Comparison of ENCODE assay signal across 10 cellular contexts in the genomic region with DNA sequence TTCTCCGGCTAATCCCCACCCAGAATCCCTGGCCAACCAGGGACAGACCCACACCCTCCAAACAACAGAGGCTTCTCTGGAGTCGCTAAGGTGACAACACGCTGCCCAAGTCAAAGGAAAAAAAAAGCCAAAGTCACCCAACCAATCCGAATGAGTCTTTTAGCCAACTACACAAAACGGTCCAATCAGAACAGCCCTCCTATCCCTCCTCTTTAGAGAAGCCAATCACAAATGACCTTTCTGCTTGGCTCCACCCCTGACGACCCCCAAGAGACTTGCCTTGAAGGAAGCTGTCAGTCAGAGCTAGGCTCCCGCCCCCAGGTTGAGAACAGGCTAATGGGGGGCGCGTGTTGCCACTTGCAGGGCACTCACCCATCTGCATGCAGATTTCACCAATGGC. TPM values are rescaled to one million over a fixed set of nuclear protein-coding genes. Genes with fewer than 3 reads are reported as not detected.
DNase-seq lines count a peak whose midpoint lies in the region; ATAC-seq, FAIRE-seq and TF ChIP-seq lines count a peak whose summit lies in the region.
"Had no signal": no experiment of that assay in that cellular context is flagged by ENCODE, and none has a peak within 500 bp of the region (broad histone marks: within the 10 kb centered on the region; RNA-seq: fewer than 3 reads in every experiment).

No MANE protein-coding gene starts in this region.

- no peak for TF ChIP-seq POLR2A in breast epithelium (IDR thresholded peaks at IDR 0.05)
- TF ChIP-seq POLR2A in GM12891 (IDR thresholded peaks at IDR 0.05; ENCODE audit: low read depth, low read length), result no peak

- CTCF ChIA-PET in MCF 10A (lab: Yijun Ruan, JAX), result interaction anchor here (0.6 to 1.3 kb wide), 4 partner anchors 26 to 1302 kb away, joined by 3 to 4 read pairs (median 3); no protein-coding TSS in a partner anchor

- H3K4me1 Mint-ChIP-seq in MCF 10A (ENCODE audit: insufficient read depth, unreplicated experiment), result peaks cover 3% of the 10 kb centered on the region
- H3K4me1 Mint-ChIP-seq: stimulated activated memory B cell treated with anti-CD40 and anti-IgM and Interleukin-4, amounts not matched to agents 10 μg/mL and 1 μg/mL and 100 μg/mL, for 72 hours had no signal

- H3K4me3 Mint-ChIP-seq in MCF 10A (ENCODE audit: unreplicated experiment), result no peak overlapping the region
- H3K4me3 Mint-ChIP-seq: stimulated activated memory B cell treated with anti-CD40 and anti-IgM and Interleukin-4, amounts not matched to agents 10 μg/mL and 1 μg/mL and 100 μg/mL, for 72 hours had no signal

- POLR2A ChIA-PET in MCF 10A (lab: Yijun Ruan, JAX), result no interaction called here

- H3K27me3 Mint-ChIP-seq in MCF 10A (ENCODE audit: insufficient read depth, unreplicated experiment), result no peaks in the 10 kb centered on the region
- H3K27me3 Mint-ChIP-seq: naive B cell; stimulated activated memory B cell treated with anti-CD40 and anti-IgM and Interleukin-4, amounts not matched to agents 10 μg/mL and 1 μg/mL and 100 μg/mL, for 72 hours had no signal

- no peak for FAIRE-seq in GM12891 (lab: Jason Lieb, UNC)

- peak; percentile 63 for ATAC-seq in stimulated activated naive CD8-positive, alpha-beta T cell treated with anti-CD3 and anti-CD28 coated beads, Interleukin-15, Interleukin-2, amounts not matched to agents 100 U/mL and 50 U/mL, for 24 hours
- ATAC-seq in GM19467 (IDR thresholded peaks at IDR 0.05; ENCODE audit: unreplicated experiment), result no peak
- ATAC-seq: stimulated activated memory B cell treated with anti-CD40 and anti-IgM and Interleukin-4, amounts not matched to agents 10 μg/mL and 1 μg/mL and 100 μg/mL, for 72 hours had no signal

- H3K4me3 ChIP-seq in breast epithelium (no peak overlapping the region), cardiac fibroblast (replicated peaks in 1 of 2; ENCODE audit: low read depth in 2 of 2, low read length in 2 of 2) (no peak overlapping the region)

- peaks cover 36% of the 10 kb centered on the region for H3K36me3 ChIP-seq in breast epithelium

- TF ChIP-seq CTCF in MCF 10A (IDR thresholded peaks at IDR 0.05; ENCODE audit: unreplicated experiment), result no peak
- TF ChIP-seq CTCF in breast epithelium (IDR thresholded peaks at IDR 0.05), result no peak
- TF ChIP-seq CTCF in cardiac fibroblast (IDR thresholded peaks at IDR 0.05; ENCODE audit: low read depth, low read length), result no peak

- no TSS peak for BruUV-seq in MCF 10A (replicated peaks; lab: Mats Ljungman, UMichigan)

- H3K9me3 Mint-ChIP-seq in MCF 10A (ENCODE audit: unreplicated experiment), result no peaks in the 10 kb centered on the region
- H3K9me3 Mint-ChIP-seq: naive B cell; stimulated activated memory B cell treated with anti-CD40 and anti-IgM and Interleukin-4, amounts not matched to agents 10 μg/mL and 1 μg/mL and 100 μg/mL, for 72 hours had no signal

- H3K27ac Mint-ChIP-seq in MCF 10A (ENCODE audit: low read depth, unreplicated experiment), result no peak overlapping the region
- H3K27ac Mint-ChIP-seq: stimulated activated memory B cell treated with anti-CD40 and anti-IgM and Interleukin-4, amounts not matched to agents 10 μg/mL and 1 μg/mL and 100 μg/mL, for 72 hours had no signal

- H3K4me1 ChIP-seq in breast epithelium, result no peaks in the 10 kb centered on the region

- peaks cover 90% of the 10 kb centered on the region for H3K36me3 Mint-ChIP-seq in MCF 10A (ENCODE audit: insufficient read depth, unreplicated experiment)

- H3K9me3 ChIP-seq in breast epithelium, result no peaks in the 10 kb centered on the region

- H3K27ac ChIP-seq in breast epithelium, result no peak overlapping the region

- DNase-seq in MCF 10A (ENCODE audit: unreplicated experiment) (peak; percentile 37), breast epithelium (ENCODE audit: low spot score in 2 of 2) (no peak), NCI-H2196 treated with DMSO at 0.1 percent for 48 hours (lab: John Stamatoyannopoulos, UW; ENCODE audit: unreplicated experiment) (peak; percentile 24), cardiac fibroblast (ENCODE audit: low read depth in 2 of 2) (peak; percentile 60 to 61), GM12891 (ENCODE audit: insufficient read length, low spot score) (no peak)
- peak; percentile 49 for DNase-seq in stimulated activated naive CD8-positive, alpha-beta T cell treated with anti-CD3 and anti-CD28 coated beads, Interleukin-15, Interleukin-2, amounts not matched to agents 100 U/mL and 50 U/mL, for 24 hours
- DNase-seq in stimulated activated CD4-positive, alpha-beta T cell treated with anti-CD3 and anti-CD28 coated beads, Interleukin-2, amount 100 ng/mL, for 48 hours, result no peak
- DNase-seq: naive B cell had no signal

- intact Hi-C loops in MCF 10A (cut with micrococcal nuclease) (no loop called here), breast epithelium (cut with DNase I; ENCODE audit: low total_unique reads) (no loop called here)

- no peaks in the 10 kb centered on the region for H3K27me3 ChIP-seq in breast epithelium

TF ChIP-seq in GM12891, 5 proteins besides CTCF, POLR2A, EP300 and RAD21:
- TF ChIP-seq TAF1 (IDR thresholded peaks at IDR 0.05; ENCODE audit: low read depth, low read length) (no peak), POLR2AphosphoS5 (IDR thresholded peaks at IDR 0.05; ENCODE audit: low read depth, low read length) (no peak), PAX5 (IDR thresholded peaks at IDR 0.05; ENCODE audit: insufficient read depth, low read length, severe bottlenecking) (no peak), SPI1 (IDR thresholded peaks at IDR 0.05; ENCODE audit: low read depth, low read length) (no peak), POU2F2 (IDR thresholded peaks at IDR 0.05; ENCODE audit: low read depth, low read length) (no peak)

RNA-seq across cellular contexts. Expression of gene FBXW9, which starts 6.6 kb away (rescaled TPM):
- total RNA-seq in MCF 10A (2022) (10.8 and 13.8 TPM in 2 replicates), breast epithelium (10 to 100 TPM in 1 of 3 donors, 1 to 10 TPM in 2; 4.8 to 13.8 (median 8.5) TPM)
- 5.6 TPM for polyA plus RNA-seq in GM12891 (2012; ENCODE audit: low read depth, missing spikeins)

RNA-seq across cellular contexts. Expression of gene GNG14, which starts 15.3 kb away (rescaled TPM):
- total RNA-seq in MCF 10A (2022) (not detected in 2 replicates), breast epithelium (not detected)
- polyA plus RNA-seq in GM12891 (2012; ENCODE audit: low read depth, missing spikeins), result 0.32 TPM

RNA-seq across cellular contexts. Expression of gene TNPO2, which starts 20.7 kb away (rescaled TPM):
- total RNA-seq in MCF 10A (2022), result 74.7 and 89.5 TPM in 2 replicates
- 10 to 100 TPM; 46.0 to 73.0 (median 70.8) TPM for total RNA-seq in breast epithelium
- polyA plus RNA-seq in GM12891 (2012; ENCODE audit: low read depth, missing spikeins), result 31.1 TPM

RNA-seq across cellular contexts. Expression of gene DHPS, which starts 21.4 kb away (rescaled TPM):
- total RNA-seq in MCF 10A (2022) (74.2 and 85.8 TPM in 2 replicates), breast epithelium (100 to 1,000 TPM in 1 of 3 donors, 10 to 100 TPM in 2; 86.6 to 117 (median 91.4) TPM)
- polyA plus RNA-seq in GM12891 (2012; ENCODE audit: low read depth, missing spikeins), result 78.9 TPM

RNA-seq across cellular contexts. Expression of gene TRIR, which starts 31.4 kb away (rescaled TPM):
- total RNA-seq in MCF 10A (2022) (139 and 146 TPM in 2 replicates), breast epithelium (100 to 1,000 TPM; 319 to 409 (median 370) TPM)
- 264 TPM for polyA plus RNA-seq in GM12891 (2012; ENCODE audit: low read depth, missing spikeins)

Comparison
In these comparisons a context has a peak if more than half of its experiments do, and no peak if none do; other contexts are left out.
1. DNase-seq: peak in MCF 10A (single experiment), NCI-H2196 treated with DMSO at 0.1 percent for 48 hours (single experiment), cardiac fibroblast (2 of 2) and stimulated activated naive CD8-positive, alpha-beta T cell treated with anti-CD3 and anti-CD28 coated beads, Interleukin-15, Interleukin-2, amounts not matched to agents 100 U/mL and 50 U/mL, for 24 hours (single experiment); none in breast epithelium (0 of 2), stimulated activated CD4-positive, alpha-beta T cell treated with anti-CD3 and anti-CD28 coated beads, Interleukin-2, amount 100 ng/mL, for 48 hours (0 of 2) and GM12891 (single experiment).